8 cellular contexts compared by ENCODE assay signal in the genomic region with DNA sequence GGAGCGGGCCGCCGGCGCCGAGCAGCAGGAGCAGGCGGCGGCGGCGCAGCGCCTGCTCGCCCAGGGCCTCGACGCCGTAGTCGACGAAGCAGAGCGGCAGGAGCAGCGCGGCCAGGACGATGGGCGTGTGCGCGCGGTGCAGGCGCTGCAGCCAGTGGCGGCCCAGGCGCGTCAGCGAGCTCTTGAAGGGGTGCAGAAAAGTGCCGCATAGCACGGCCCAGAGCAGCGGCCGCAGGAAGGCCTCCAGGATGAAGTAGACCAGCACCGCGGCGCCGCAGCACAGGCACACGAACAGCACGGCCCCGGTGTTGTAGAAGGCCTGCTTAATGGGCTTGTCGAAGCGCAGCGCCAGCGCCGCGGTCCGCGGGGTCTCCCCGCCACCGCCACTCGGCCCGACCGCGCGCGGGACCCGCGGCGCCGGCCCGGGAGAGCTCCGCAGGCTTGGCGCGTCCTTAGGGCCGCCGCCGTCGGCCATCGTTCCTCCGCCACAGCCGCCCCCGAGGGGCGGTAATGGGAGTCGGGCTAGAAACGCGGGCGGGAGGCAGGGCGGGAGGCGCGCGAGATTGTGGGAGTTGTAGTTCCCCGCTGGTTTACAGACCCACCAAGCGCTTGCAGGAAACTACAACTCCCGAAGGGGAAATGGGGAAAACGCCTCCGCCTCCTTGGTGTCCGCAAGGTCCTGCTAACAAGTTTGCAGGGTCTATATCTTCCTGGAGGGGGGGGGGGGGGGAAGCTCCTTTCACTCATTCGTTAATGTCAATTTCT. TPM values are rescaled to one million over a fixed set of nuclear protein-coding genes. Genes with fewer than 3 reads are reported as not detected.
DNase-seq lines count a peak whose midpoint lies in the region; ATAC-seq lines count a peak whose summit lies in the region.

A gene (minus strand): TSS at position 509 of the 765 bp plus-strand sequence. CDS start 34 bp downstream, at position 475.

- H3K27me3 Mint-ChIP-seq in CD8-positive, alpha-beta memory T cell = no peaks in the 10 kb centered on the region

- peaks cover 41 to 48% (median 46%) of the 10 kb centered on the region in 3 donors for H3K4me1 Mint-ChIP-seq in CD8-positive, alpha-beta memory T cell

- peak; percentile 91 to 97 (median 95) for DNase-seq in CD8-positive, alpha-beta memory T cell
- DNase-seq in HS-5 (ENCODE audit: low read depth) (peak; percentile 96), medulla oblongata (ENCODE audit: extremely low spot score) (peak; percentile 99)
- peak; percentile 88 for DNase-seq in NK-92 treated with Interleukin-12 subunit alpha and Interleukin-12 subunit beta, amount 100 ng/mL, for 24 hours (lab: John Stamatoyannopoulos, UW)
- DNase-seq in activated CD8-positive, alpha-beta memory T cell treated with anti-CD3 and anti-CD28 coated beads for 24 hours = peak; percentile 94
- DNase-seq in effector memory CD4-positive, alpha-beta T cell = peak; percentile 87 to 94 (median 92)
- peak; percentile 86 for DNase-seq in stimulated activated CD8-positive, alpha-beta memory T cell treated with anti-CD3 and anti-CD28 coated beads, Interleukin-12 subunit alpha, Interleukin-12 subunit beta, amount 100 ng/mL, for 1 hour (ENCODE audit: low read depth)

- CTCF ChIA-PET in CD8-positive, alpha-beta memory T cell (lab: Charles Lee) = interaction anchor here (0.9 to 1.6 kb wide), 5 partner anchors 9 to 76 kb away, joined by 3 to 7 read pairs (median 3); no protein-coding TSS in a partner anchor

- no peaks in the 10 kb centered on the region for H3K36me3 ChIP-seq in CD8-positive, alpha-beta memory T cell (ENCODE audit: insufficient read depth, low read length)
- H3K36me3 ChIP-seq in effector memory CD4-positive, alpha-beta T cell (ENCODE audit: control insufficient read depth, insufficient read depth, low read length) = no peaks in the 10 kb centered on the region

- peak within 1 kb of the TSS; percentile 55 to 93 (median 85) for H3K27ac Mint-ChIP-seq in CD8-positive, alpha-beta memory T cell

- peaks cover 43% of the 10 kb centered on the region for H3K4me1 ChIP-seq in CD8-positive, alpha-beta memory T cell (ENCODE audit: insufficient read depth, low read length)
- H3K4me1 ChIP-seq in effector memory CD4-positive, alpha-beta T cell (ENCODE audit: control insufficient read depth, insufficient read depth, low read length, poor library complexity, severe bottlenecking) = peaks cover 34% of the 10 kb centered on the region

- peak within 1 kb of the TSS; percentile 84 for H3K27ac ChIP-seq in CD8-positive, alpha-beta memory T cell (ENCODE audit: low read depth, low read length)
- peak within 1 kb of the TSS; percentile 82 for H3K27ac ChIP-seq in effector memory CD4-positive, alpha-beta T cell (ENCODE audit: insufficient read depth, low read length, poor library complexity, severe bottlenecking)

- H3K9me3 ChIP-seq in CD8-positive, alpha-beta memory T cell (ENCODE audit: low read length) = no peaks in the 10 kb centered on the region
- H3K9me3 ChIP-seq in effector memory CD4-positive, alpha-beta T cell (ENCODE audit: control insufficient read depth, low read length) = no peaks in the 10 kb centered on the region

- peaks cover 0 to 26% (median 0%) of the 10 kb centered on the region in 3 donors for H3K36me3 Mint-ChIP-seq in CD8-positive, alpha-beta memory T cell

- POLR2A ChIA-PET in CD8-positive, alpha-beta memory T cell (lab: Charles Lee) = interaction anchor here (0.6 to 1.6 kb wide), 6 partner anchors 10 to 49 kb away, joined by 3 to 6 read pairs (median 4); no protein-coding TSS in a partner anchor

- no peaks in the 10 kb centered on the region for H3K9me3 Mint-ChIP-seq in CD8-positive, alpha-beta memory T cell

- ATAC-seq in GM19468 (IDR thresholded peaks at IDR 0.05; ENCODE audit: extremely low read depth, unreplicated experiment) = peak; percentile 83

- H3K4me3 Mint-ChIP-seq in CD8-positive, alpha-beta memory T cell = peak within 1 kb of the TSS; percentile 89 to 99 (median 95)

- H3K4me3 ChIP-seq in CD8-positive, alpha-beta memory T cell (ENCODE audit: low read length) = peak within 1 kb of the TSS; percentile 90
- H3K4me3 ChIP-seq in effector memory CD4-positive, alpha-beta T cell (ENCODE audit: insufficient read depth, low read depth, low read length, poor library complexity, severe bottlenecking) = peak within 1 kb of the TSS; percentile 78

- no peaks in the 10 kb centered on the region for H3K27me3 ChIP-seq in CD8-positive, alpha-beta memory T cell (ENCODE audit: insufficient read depth, low read length, poor library complexity, severe bottlenecking)
- no peaks in the 10 kb centered on the region for H3K27me3 ChIP-seq in effector memory CD4-positive, alpha-beta T cell (replicated peaks; ENCODE audit: control insufficient read depth, insufficient read depth, low read length, poor library complexity, severe bottlenecking)

RNA-seq across cellular contexts. Expression of the gene that starts here (rescaled TPM):
- total RNA-seq in CD8-positive, alpha-beta memory T cell = 10 to 100 TPM; 34.4 to 35.2 TPM
- polyA plus RNA-seq in CD8-positive, alpha-beta memory T cell = 24.4 TPM

Comparison
In these comparisons a context has a peak if more than half of its experiments do, and no peak if none do; other contexts are left out.
1. Peak in every context shown above with its lines: DNase-seq, ATAC-seq, H3K4me3 ChIP-seq and H3K27ac ChIP-seq.